ENCODE assay signal across 8 cellular contexts in the genomic region with DNA sequence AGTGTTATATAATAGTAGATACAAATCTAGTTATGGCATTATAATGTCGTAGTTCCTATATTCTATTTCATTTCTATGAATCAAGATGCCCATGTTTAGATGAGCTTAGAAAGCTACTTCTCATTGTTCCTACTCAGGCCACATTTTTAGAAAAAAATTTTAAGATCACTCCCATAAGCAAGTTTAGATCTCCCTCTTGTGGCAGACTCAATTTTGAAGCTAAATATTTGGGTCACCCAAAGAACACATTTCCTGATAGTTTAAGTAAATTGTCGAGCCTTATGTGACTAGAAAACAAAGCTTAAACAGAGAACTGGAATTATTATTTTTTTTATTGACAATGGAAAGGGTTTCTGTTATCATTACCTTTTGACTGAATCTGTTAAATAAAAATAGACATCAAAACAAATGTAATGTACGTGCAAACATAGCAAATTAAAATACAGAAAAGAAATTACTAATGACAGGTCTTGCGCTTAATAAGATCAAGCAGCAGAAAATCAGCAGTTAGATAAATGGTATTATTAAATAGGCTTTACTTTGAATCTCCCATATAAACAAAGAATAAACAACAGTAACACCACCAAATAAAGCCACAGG.
DNase-seq lines count a peak whose midpoint lies in the region; ATAC-seq and TF ChIP-seq lines count a peak whose summit lies in the region.

No MANE protein-coding gene starts in this region.

- H3K4me3 ChIP-seq in AG04449 (ENCODE audit: low read depth, low read length) (no peak overlapping the region), HCT116 (replicated peaks in 1 of 2; ENCODE audit: low read depth in 1 of 2, low read length in 2 of 2) (no peak overlapping the region), neural progenitor cell (no peak overlapping the region)

- H3K9me3 ChIP-seq in HCT116 (ENCODE audit: control insufficient read depth in 1 of 2, insufficient read depth in 1 of 2, low read depth in 1 of 2, low read length in 2 of 2) (no peaks in the 10 kb centered on the region), neural progenitor cell (ENCODE audit: low read depth) (no peaks in the 10 kb centered on the region)

- no peaks in the 10 kb centered on the region for H3F3A ChIP-seq in neural progenitor cell (ENCODE audit: low read depth)

- H3K27me3 ChIP-seq in HCT116 (ENCODE audit: insufficient read depth, low read length) (no peaks in the 10 kb centered on the region), neural progenitor cell (no peaks in the 10 kb centered on the region)

- no peaks in the 10 kb centered on the region for H3K9me3 Mint-ChIP-seq in neural progenitor cell
- H3K9me3 Mint-ChIP-seq in activated CD4-positive, alpha-beta memory T cell treated with anti-CD3 and anti-CD28 coated beads for 36 hours, result peaks cover 8% of the 10 kb centered on the region

- H3K27me3 Mint-ChIP-seq in neural progenitor cell (ENCODE audit: insufficient read depth, low read depth), result no peaks in the 10 kb centered on the region
- H3K27me3 Mint-ChIP-seq in activated CD4-positive, alpha-beta memory T cell treated with anti-CD3 and anti-CD28 coated beads for 36 hours, result no peaks in the 10 kb centered on the region

- no peaks in the 10 kb centered on the region for H3K36me3 ChIP-seq in HCT116 (ENCODE audit: control insufficient read depth in 1 of 2, insufficient read depth in 2 of 2, low read length in 2 of 2)
- no peaks in the 10 kb centered on the region for H3K36me3 ChIP-seq in neural progenitor cell

- no TSS peak for BruUV-seq in HCT116 (replicated peaks; lab: Mats Ljungman, UMichigan)

- H3K4me1 Mint-ChIP-seq in neural progenitor cell, result peaks cover 10% of the 10 kb centered on the region
- no peaks in the 10 kb centered on the region for H3K4me1 Mint-ChIP-seq in activated CD4-positive, alpha-beta memory T cell treated with anti-CD3 and anti-CD28 coated beads for 36 hours (ENCODE audit: low read depth)

- H3K4me1 ChIP-seq in HCT116 (ENCODE audit: control insufficient read depth in 1 of 2, insufficient read depth in 2 of 2, low read length in 2 of 2), result no peaks in the 10 kb centered on the region
- peaks cover 8% of the 10 kb centered on the region for H3K4me1 ChIP-seq in neural progenitor cell

- H2AFZ ChIP-seq in HCT116 (ENCODE audit: low read depth, low read length, poor library complexity, severe bottlenecking) (no peak overlapping the region), neural progenitor cell (replicated peaks) (no peak overlapping the region)

- H3K4me2 ChIP-seq in HCT116 (ENCODE audit: low read length) (no peak overlapping the region), neural progenitor cell (no peak overlapping the region)

- POLR2A ChIA-PET in AG04449 (lab: Yijun Ruan, JAX), result no interaction called here
- POLR2A ChIA-PET in HCT116 (lab: Charles Lee), result interaction anchor here (0.6 to 1.0 kb wide), 2 partner anchors 308 to 1063 kb away, joined by 4 to 5 read pairs; no protein-coding TSS in a partner anchor
- POLR2A ChIA-PET in activated CD4-positive, alpha-beta memory T cell treated with anti-CD3 and anti-CD28 coated beads for 36 hours (lab: Charles Lee), result no interaction called here

- H4K20me1 ChIP-seq in HCT116 (ENCODE audit: insufficient read depth), result no peaks in the 10 kb centered on the region
- H4K20me1 ChIP-seq in neural progenitor cell (ENCODE audit: low read depth), result no peaks in the 10 kb centered on the region

- CTCF ChIA-PET in AG04449 (lab: Yijun Ruan, JAX) (interaction anchor here (0.6 to 4.6 kb wide), 22 partner anchors 8 to 1067 kb away, joined by 3 to 35 read pairs (median 4); no protein-coding TSS in a partner anchor), HCT116 (lab: Charles Lee) (interaction anchor here (0.6 to 2.4 kb wide), 26 partner anchors 9 to 1070 kb away, joined by 3 to 39 read pairs (median 4); no protein-coding TSS in a partner anchor)
- CTCF ChIA-PET in activated CD4-positive, alpha-beta memory T cell treated with anti-CD3 and anti-CD28 coated beads for 36 hours (lab: Charles Lee), result interaction anchor here (0.7 kb wide), 1 partner anchor 82 kb away, joined by 3 read pairs; no protein-coding TSS in a partner anchor

- no peak overlapping the region for H3K27ac ChIP-seq in HCT116 (ENCODE audit: low read depth, low read length)
- H3K27ac ChIP-seq in neural progenitor cell, result no peak overlapping the region

- no peaks in the 10 kb centered on the region for H3K36me3 Mint-ChIP-seq in neural progenitor cell
- no peaks in the 10 kb centered on the region for H3K36me3 Mint-ChIP-seq in activated CD4-positive, alpha-beta memory T cell treated with anti-CD3 and anti-CD28 coated beads for 36 hours

- H3K4me3 Mint-ChIP-seq in neural progenitor cell, result no peak overlapping the region
- no peak overlapping the region for H3K4me3 Mint-ChIP-seq in activated CD4-positive, alpha-beta memory T cell treated with anti-CD3 and anti-CD28 coated beads for 36 hours

- H3K9ac ChIP-seq in HCT116 (ENCODE audit: low read length) (no peak overlapping the region), neural progenitor cell (no peak overlapping the region)

- intact Hi-C loops in HCT116 (cut with micrococcal nuclease), result loop anchor here (2.0 to 10.0 kb wide), 4 partner anchors 423 to 1851 kb away; no protein-coding TSS in a partner anchor
- intact Hi-C loops in activated CD4-positive, alpha-beta memory T cell treated with anti-CD3 and anti-CD28 coated beads for 36 hours (cut with micrococcal nuclease), result no loop called here

- RAD21 ChIA-PET in HCT116 (lab: Charles Lee; ENCODE audit: low non-redundant PET in 1 of 2, low total read pairs in 2 of 2, uncharacterized antibody in 2 of 2, unreplicated experiment in 2 of 2), result interaction anchor here in 1 of 2 experiments (0.6 kb wide), 1 partner anchor 421 kb away, joined by 3 read pairs; no protein-coding TSS in a partner anchor

- H3K9me2 ChIP-seq in HCT116 (ENCODE audit: insufficient read depth), result no peaks in the 10 kb centered on the region

- TF ChIP-seq POLR2A in HCT116 (IDR thresholded peaks at IDR 0.05; ENCODE audit: borderline replicate concordance, extremely low read depth, insufficient read depth, insufficient read length), result no peak

- H3K27ac Mint-ChIP-seq in neural progenitor cell, result no peak overlapping the region
- H3K27ac Mint-ChIP-seq in activated CD4-positive, alpha-beta memory T cell treated with anti-CD3 and anti-CD28 coated beads for 36 hours, result no peak overlapping the region

- H3K79me2 ChIP-seq in HCT116 (ENCODE audit: insufficient read depth, low read length) (no peaks in the 10 kb centered on the region), neural progenitor cell (ENCODE audit: low read depth) (no peaks in the 10 kb centered on the region)

- peak; percentile 38 for TF ChIP-seq CTCF in AG04449 (IDR thresholded peaks at IDR 0.05; ENCODE audit: insufficient read depth, low read length, missing control alignments)
- TF ChIP-seq CTCF in HCT116 (IDR thresholded peaks at IDR 0.05 in 2 of 3, conservative IDR thresholded peaks at IDR 0.05 in 1 of 3; ENCODE audit: borderline replicate concordance in 1 of 3, insufficient read depth in 1 of 3, low read depth in 2 of 3, low read length in 2 of 3), result peak; percentile 42 to 72 (median 51); a peak in 4 of 6 replicates
- TF ChIP-seq CTCF in neural progenitor cell (IDR thresholded peaks at IDR 0.05), result peak; percentile 71

- DNase-seq in AG04449 (ENCODE audit: low read depth, low spot score) (no peak), HCT116 (ENCODE audit: low read depth, low spot score) (peak; percentile 28), NCI-H526 (lab: John Stamatoyannopoulos, UW) (peak; percentile 15 to 53), cerebellar cortex (ENCODE audit: low spot score) (peak; percentile 56), neural progenitor cell (ENCODE audit: low spot score) (peak; percentile 56)
- no peak for DNase-seq in activated CD4-positive, alpha-beta memory T cell treated with anti-CD3 and anti-CD28 coated beads for 36 hours
- no peak for DNase-seq in central memory CD4-positive, alpha-beta T cell

- ATAC-seq in HCT116 (peak; percentile 57; the same call in 1 of the 2 replicates), GM21723 (IDR thresholded peaks at IDR 0.05; ENCODE audit: unreplicated experiment) (no peak)

- TF ChIP-seq RAD21 in HCT116 (IDR thresholded peaks at IDR 0.05; ENCODE audit: low read depth), result peak; percentile 77

TF ChIP-seq in HCT116, 20 proteins besides CTCF, POLR2A, EP300 and RAD21 (continues in another document):
- no peak for TF ChIP-seq CEBPB (IDR thresholded peaks at IDR 0.05; ENCODE audit: low read depth)
- TF ChIP-seq JUND (IDR thresholded peaks at IDR 0.05), result no peak
- no peak for TF ChIP-seq SRF (IDR thresholded peaks at IDR 0.05; ENCODE audit: low read depth)
- no peak for TF ChIP-seq ZBTB33 (IDR thresholded peaks at IDR 0.05; ENCODE audit: extremely low read depth, insufficient replicate concordance, low read length)

Comparison
In these comparisons a context has a peak if more than half of its experiments do, and no peak if none do; other contexts are left out.
1. DNase-seq: peak in HCT116 (single experiment), NCI-H526 (2 of 2), cerebellar cortex (single experiment) and neural progenitor cell (single experiment); none in AG04449 (single experiment), activated CD4-positive, alpha-beta memory T cell treated with anti-CD3 and anti-CD28 coated beads for 36 hours (single experiment) and central memory CD4-positive, alpha-beta T cell (single experiment).
2. Peak in every context shown above with its lines, with median percentiles within 50 percentile points of each other: CTCF ChIP-seq.